ENCODE assay signal across 1 cellular context in the genomic region with DNA sequence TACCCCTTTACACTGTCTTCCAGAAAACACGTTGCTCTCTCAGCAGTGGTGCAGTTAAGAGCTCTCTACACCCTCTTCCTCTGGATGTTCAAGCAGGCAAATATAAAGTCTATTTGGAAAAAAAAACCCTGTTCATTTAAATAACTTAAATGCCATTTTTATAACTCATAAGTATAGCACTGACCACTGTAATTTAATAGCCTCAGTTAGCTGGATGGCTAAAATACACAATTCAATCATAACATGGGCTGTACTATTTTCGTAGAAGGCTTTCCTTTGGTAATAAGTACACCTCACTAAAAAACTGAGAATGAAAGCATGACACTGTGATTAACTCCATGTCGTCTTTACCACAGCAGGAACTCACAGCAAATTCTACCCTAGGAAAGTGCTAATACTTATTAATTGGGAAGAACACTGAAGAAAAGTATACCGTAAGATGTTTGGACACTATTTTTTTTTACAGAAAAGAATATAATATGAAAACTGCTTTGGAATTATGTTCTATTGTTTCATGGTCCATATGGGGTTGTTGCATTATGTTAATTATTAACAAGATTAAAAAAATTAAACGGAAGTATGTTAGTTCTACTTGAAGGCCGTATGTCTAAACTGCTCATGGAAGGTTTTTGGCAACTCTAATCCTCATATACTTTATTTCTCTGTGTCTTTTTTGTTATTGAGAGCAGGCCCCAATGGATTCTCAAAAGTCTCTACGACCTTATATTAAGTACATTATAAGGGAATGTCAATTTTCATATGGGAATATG.
TF ChIP-seq lines count a peak whose summit lies in the region.

No MANE protein-coding gene starts in this region.

TF ChIP-seq in SK-N-SH, 30 proteins besides CTCF, POLR2A, EP300 and RAD21 (continued from another document):
- TF ChIP-seq TEAD4 (IDR thresholded peaks at IDR 0.05; ENCODE audit: borderline replicate concordance, insufficient read depth) (peak; percentile 58; the same call in 1 of the 2 replicates), FOXJ3 (CRISPR knock-in tag; IDR thresholded peaks at IDR 0.05) (no peak), CHD2 (IDR thresholded peaks at IDR 0.05; ENCODE audit: low read length, partially characterized antibody) (no peak), FOSL2 (IDR thresholded peaks at IDR 0.05; ENCODE audit: borderline replicate concordance, low read depth) (peak; percentile 69), SMC3 (IDR thresholded peaks at IDR 0.05; ENCODE audit: low read depth, low read length) (no peak), GATA2 (CRISPR knock-in tag; IDR thresholded peaks at IDR 0.05) (no peak), EZH2phosphoT487 (IDR thresholded peaks at IDR 0.05; ENCODE audit: borderline replicate concordance, low read depth) (no peak), YY1 (IDR thresholded peaks at IDR 0.05; ENCODE audit: low read depth) (no peak), RXRA (IDR thresholded peaks at IDR 0.05; ENCODE audit: borderline replicate concordance, low read depth) (no peak), FOXM1 (IDR thresholded peaks at IDR 0.05; ENCODE audit: low read depth) (no peak), GABPA (IDR thresholded peaks at IDR 0.05; ENCODE audit: low read depth) (no peak)
- TF ChIP-seq, protein P1, sequence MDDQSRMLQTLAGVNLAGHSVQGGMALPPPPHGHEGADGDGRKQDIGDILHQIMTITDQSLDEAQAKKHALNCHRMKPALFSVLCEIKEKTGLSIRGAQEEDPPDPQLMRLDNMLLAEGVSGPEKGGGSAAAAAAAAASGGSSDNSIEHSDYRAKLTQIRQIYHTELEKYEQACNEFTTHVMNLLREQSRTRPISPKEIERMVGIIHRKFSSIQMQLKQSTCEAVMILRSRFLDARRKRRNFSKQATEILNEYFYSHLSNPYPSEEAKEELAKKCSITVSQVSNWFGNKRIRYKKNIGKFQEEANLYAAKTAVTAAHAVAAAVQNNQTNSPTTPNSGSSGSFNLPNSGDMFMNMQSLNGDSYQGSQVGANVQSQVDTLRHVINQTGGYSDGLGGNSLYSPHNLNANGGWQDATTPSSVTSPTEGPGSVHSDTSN (IDR thresholded peaks at IDR 0.05), result peak; percentile 37; the same call in 1 of the 2 replicates
- TF ChIP-seq, protein P2, sequence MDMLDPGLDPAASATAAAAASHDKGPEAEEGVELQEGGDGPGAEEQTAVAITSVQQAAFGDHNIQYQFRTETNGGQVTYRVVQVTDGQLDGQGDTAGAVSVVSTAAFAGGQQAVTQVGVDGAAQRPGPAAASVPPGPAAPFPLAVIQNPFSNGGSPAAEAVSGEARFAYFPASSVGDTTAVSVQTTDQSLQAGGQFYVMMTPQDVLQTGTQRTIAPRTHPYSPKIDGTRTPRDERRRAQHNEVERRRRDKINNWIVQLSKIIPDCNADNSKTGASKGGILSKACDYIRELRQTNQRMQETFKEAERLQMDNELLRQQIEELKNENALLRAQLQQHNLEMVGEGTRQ (IDR thresholded peaks at IDR 0.05; ENCODE audit: borderline replicate concordance, low read depth, low read length), result no peak
- TF ChIP-seq, protein P3, sequence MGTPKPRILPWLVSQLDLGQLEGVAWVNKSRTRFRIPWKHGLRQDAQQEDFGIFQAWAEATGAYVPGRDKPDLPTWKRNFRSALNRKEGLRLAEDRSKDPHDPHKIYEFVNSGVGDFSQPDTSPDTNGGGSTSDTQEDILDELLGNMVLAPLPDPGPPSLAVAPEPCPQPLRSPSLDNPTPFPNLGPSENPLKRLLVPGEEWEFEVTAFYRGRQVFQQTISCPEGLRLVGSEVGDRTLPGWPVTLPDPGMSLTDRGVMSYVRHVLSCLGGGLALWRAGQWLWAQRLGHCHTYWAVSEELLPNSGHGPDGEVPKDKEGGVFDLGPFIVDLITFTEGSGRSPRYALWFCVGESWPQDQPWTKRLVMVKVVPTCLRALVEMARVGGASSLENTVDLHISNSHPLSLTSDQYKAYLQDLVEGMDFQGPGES (IDR thresholded peaks at IDR 0.05; ENCODE audit: low read depth, low read length), result no peak
- TF ChIP-seq, protein P4, sequence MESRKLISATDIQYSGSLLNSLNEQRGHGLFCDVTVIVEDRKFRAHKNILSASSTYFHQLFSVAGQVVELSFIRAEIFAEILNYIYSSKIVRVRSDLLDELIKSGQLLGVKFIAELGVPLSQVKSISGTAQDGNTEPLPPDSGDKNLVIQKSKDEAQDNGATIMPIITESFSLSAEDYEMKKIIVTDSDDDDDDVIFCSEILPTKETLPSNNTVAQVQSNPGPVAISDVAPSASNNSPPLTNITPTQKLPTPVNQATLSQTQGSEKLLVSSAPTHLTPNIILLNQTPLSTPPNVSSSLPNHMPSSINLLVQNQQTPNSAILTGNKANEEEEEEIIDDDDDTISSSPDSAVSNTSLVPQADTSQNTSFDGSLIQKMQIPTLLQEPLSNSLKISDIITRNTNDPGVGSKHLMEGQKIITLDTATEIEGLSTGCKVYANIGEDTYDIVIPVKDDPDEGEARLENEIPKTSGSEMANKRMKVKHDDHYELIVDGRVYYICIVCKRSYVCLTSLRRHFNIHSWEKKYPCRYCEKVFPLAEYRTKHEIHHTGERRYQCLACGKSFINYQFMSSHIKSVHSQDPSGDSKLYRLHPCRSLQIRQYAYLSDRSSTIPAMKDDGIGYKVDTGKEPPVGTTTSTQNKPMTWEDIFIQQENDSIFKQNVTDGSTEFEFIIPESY (IDR thresholded peaks at IDR 0.05; ENCODE audit: borderline replicate concordance, low read depth), result no peak
